ENCODE assay signal across 16 cellular contexts in genomic region chr2:79292936-79293335, GRCh38.
"Had no signal": no experiment of that assay in that cellular context is flagged by ENCODE, and none has a peak within 500 bp of the region (broad histone marks: within the 10 kb centered on the region; RNA-seq: fewer than 3 reads in every experiment).

No MANE protein-coding gene starts in this region.

- H3K27me3 ChIP-seq: esophagus squamous epithelium, hepatocyte, neutrophil, suprapubic skin, thyroid gland had no signal

- H3K4me1 ChIP-seq: esophagus squamous epithelium, suprapubic skin, thyroid gland had no signal

- H3K27ac ChIP-seq: epithelial cell of prostate, esophagus squamous epithelium, hepatocyte, neutrophil, suprapubic skin, thyroid gland had no signal

- ATAC-seq: effector memory CD8-positive, alpha-beta T cell; mucosa of descending colon; naive thymus-derived CD8-positive, alpha-beta T cell; right cardiac atrium had no signal

- DNase-seq: cortex of kidney; effector memory CD8-positive, alpha-beta T cell; esophagus squamous epithelium; foreskin fibroblast; kidney glomerular epithelial cell; mucosa of descending colon; naive thymus-derived CD8-positive, alpha-beta T cell; right cardiac atrium; stimulated activated CD4-positive, alpha-beta T cell treated with anti-CD3 and anti-CD28 coated beads, Interleukin-2, amount 100 ng/mL, for 48 hours; stimulated activated naive CD4-positive, alpha-beta T cell treated with Interleukin-2 at 50 U/mL for 16 hours; thyroid gland had no signal

- H3K4me3 ChIP-seq: esophagus squamous epithelium, hepatocyte, mucosa of descending colon, smooth muscle cell, suprapubic skin, thyroid gland had no signal
